11 cellular contexts compared by ENCODE assay signal in the genomic region with DNA sequence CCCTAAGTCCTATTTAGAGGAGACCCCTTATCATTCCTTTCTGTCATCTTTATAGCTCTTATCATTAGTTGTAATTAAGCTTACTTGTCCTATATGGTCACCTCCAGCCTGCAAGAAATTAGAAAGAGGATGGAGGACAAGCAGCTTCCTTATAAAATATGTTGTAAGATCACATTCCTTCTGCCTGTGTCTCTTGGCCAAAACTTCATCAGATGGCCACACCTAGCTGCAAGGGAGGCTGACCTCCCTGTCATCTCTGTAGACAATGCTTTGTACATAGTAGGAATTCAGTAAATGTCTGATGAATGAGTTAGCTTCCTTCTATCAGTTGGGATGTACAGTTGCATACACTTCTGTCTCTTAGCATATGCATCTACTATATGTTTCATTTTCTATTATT. TPM values are rescaled to one million over a fixed set of nuclear protein-coding genes. Genes with fewer than 3 reads are reported as not detected.
A peak's percentile ranks its signal among the peaks of the same experiment; 100 is the strongest.
DNase-seq lines count a peak whose midpoint lies in the region; FAIRE-seq and TF ChIP-seq lines count a peak whose summit lies in the region.
"Had no signal": no experiment of that assay in that cellular context is flagged by ENCODE, and none has a peak within 500 bp of the region (broad histone marks: within the 10 kb centered on the region; RNA-seq: fewer than 3 reads in every experiment).

No MANE protein-coding gene starts in this region.

- H3K4me1 Mint-ChIP-seq in neural crest cell: peaks cover 29% of the 10 kb centered on the region

- H3K4me3 Mint-ChIP-seq in neural crest cell: peak overlapping the region; percentile 91

- no peak overlapping the region for H3K56ac ChIP-seq in H1 (replicated peaks; ENCODE audit: insufficient read length, low read depth, low read length)

- no peak overlapping the region for H3K9ac ChIP-seq in GM23248
- H3K9ac ChIP-seq in OCI-LY3 (ENCODE audit: low read length): no peak overlapping the region
- no peak overlapping the region for H3K9ac ChIP-seq in H1 (replicated peaks in 1 of 4; ENCODE audit: extremely low read depth in 1 of 4, low read depth in 3 of 4, low read length in 3 of 4)

- CTCF ChIA-PET in H1 (lab: Charles Lee; ENCODE audit: partially characterized antibody): interaction anchor here (1.2 kb wide), 1 partner anchor 11 kb away, joined by 3 read pairs; no protein-coding TSS in a partner anchor

- no peak overlapping the region for H4K8ac ChIP-seq in H1 (ENCODE audit: extremely low read depth, insufficient read depth, low read length)

- no peak overlapping the region for H2AFZ ChIP-seq in GM23248
- no peak overlapping the region for H2AFZ ChIP-seq in OCI-LY3 (ENCODE audit: low read depth, low read length)
- no peak overlapping the region for H2AFZ ChIP-seq in H1 (ENCODE audit: low read length)

- no peak overlapping the region for H4K5ac ChIP-seq in H1 (ENCODE audit: insufficient read length, low read depth, low read length)

- no peak for TF ChIP-seq RAD21 in H1 (IDR thresholded peaks at IDR 0.05 in 1 of 2, conservative IDR thresholded peaks at IDR 0.05 in 1 of 2; ENCODE audit: low read depth in 2 of 2, low read length in 2 of 2)

- no peaks in the 10 kb centered on the region for H3K27me3 Mint-ChIP-seq in neural crest cell (ENCODE audit: low read depth)
- H3K27me3 Mint-ChIP-seq: dendritic cell treated with granulocyte-macrophage colony-stimulating factor and Interleukin-4, amounts not matched to agents 40 ng/mL and 50 ng/mL, for 4 days had no signal

- H3K4ac ChIP-seq in H1 (replicated peaks; ENCODE audit: insufficient read length, low read depth, low read length): no peak overlapping the region

- no peak overlapping the region for H3K27ac ChIP-seq in GM23248
- H3K27ac ChIP-seq in OCI-LY3 (ENCODE audit: low read length): no peak overlapping the region
- no peak overlapping the region for H3K27ac ChIP-seq in H1 (ENCODE audit: low read depth, low read length)

- H3K79me2 ChIP-seq in GM23248 (ENCODE audit: insufficient read depth) (peaks cover 39% of the 10 kb centered on the region), OCI-LY3 (ENCODE audit: low read length) (peaks cover 28% of the 10 kb centered on the region), H1 (ENCODE audit: control insufficient read depth in 1 of 2, insufficient read depth in 2 of 2, low read length in 2 of 2) (peaks cover 10 to 29% of the 10 kb centered on the region in 2 experiments)

- no peak for TF ChIP-seq EP300 in H1 (IDR thresholded peaks at IDR 0.05; ENCODE audit: borderline replicate concordance in 1 of 2, low read depth in 2 of 2, low read length in 2 of 2)

- H2BK15ac ChIP-seq in H1 (ENCODE audit: low read length): no peak overlapping the region

- H3K23me2 ChIP-seq in H1 (ENCODE audit: low read depth, low read length): peaks cover 4% of the 10 kb centered on the region

- H3K9me3 ChIP-seq in GM23248 (ENCODE audit: low read depth) (no peaks in the 10 kb centered on the region), OCI-LY3 (ENCODE audit: insufficient read depth, low read length) (0 out of 2 replicates have a peak, but pooled peaks cover 3% of the 10 kb centered on the region), H1 (ENCODE audit: insufficient read depth in 2 of 2, low read depth in 1 of 2, low read length in 1 of 2) (no peaks in the 10 kb centered on the region; a peak in 1 of 4 replicates)

- no peaks in the 10 kb centered on the region; the same call in 1 of the 2 replicates for H4K20me1 ChIP-seq in GM23248 (ENCODE audit: insufficient read depth)
- peaks cover 7% of the 10 kb centered on the region; the same call in 1 of the 2 replicates for H4K20me1 ChIP-seq in OCI-LY3 (ENCODE audit: insufficient read depth, low read length)
- H4K20me1 ChIP-seq in H1 (replicated peaks in 1 of 2; ENCODE audit: control insufficient read depth in 1 of 2, insufficient read depth in 2 of 2, low read length in 2 of 2): peaks cover 3 to 4% of the 10 kb centered on the region in 2 experiments

- no peak overlapping the region for H3K18ac ChIP-seq in H1 (ENCODE audit: extremely low read depth, low read length)

- no peak for FAIRE-seq in H1 (lab: Jason Lieb, UNC)

- H3K27ac Mint-ChIP-seq in neural crest cell (ENCODE audit: unreplicated experiment): no peak overlapping the region

- H3K4me2 ChIP-seq in GM23248 (ENCODE audit: unreplicated experiment) (peak overlapping the region; percentile 91), OCI-LY3 (ENCODE audit: low read length) (0 out of 2 replicates have a peak overlapping the region, but pooled peaks have one; percentile 73), H1 (ENCODE audit: insufficient read depth in 1 of 2, low read depth in 2 of 2, low read length in 2 of 2) (peak overlapping the region; percentile 10 to 94; a peak in 2 of 4 replicates)

- H3K36me3 ChIP-seq in GM23248 (ENCODE audit: low read depth): peaks cover 34% of the 10 kb centered on the region
- peaks cover 21% of the 10 kb centered on the region for H3K36me3 ChIP-seq in OCI-LY3 (replicated peaks; ENCODE audit: low read depth, low read length)
- peaks cover 29 to 54% (median 45%) of the 10 kb centered on the region in 4 experiments for H3K36me3 ChIP-seq in H1 (ENCODE audit: control insufficient read depth in 2 of 4, insufficient read depth in 4 of 4, low read length in 3 of 4)

- H2AK5ac ChIP-seq in H1 (ENCODE audit: low read depth, low read length): no peak overlapping the region

- TF ChIP-seq POLR2A in H1 (IDR thresholded peaks at IDR 0.05; ENCODE audit: control extremely low read depth in 1 of 2, low read depth in 2 of 2, low read length in 2 of 2): no peak

- H2BK20ac ChIP-seq in H1 (ENCODE audit: low read length): no peak overlapping the region

- H2BK12ac ChIP-seq in H1 (ENCODE audit: low read depth, low read length): no peak overlapping the region

- DNase-seq in GM23248: peak; percentile 30
- DNase-seq in H1 (ENCODE audit: low read depth in 1 of 2, low spot score in 2 of 2): no peak
- DNase-seq in neural crest cell (ENCODE audit: low read depth, low spot score): no peak
- DNase-seq in DMS153 (lab: John Stamatoyannopoulos, UW): no peak
- DNase-seq in AG08396 (ENCODE audit: low spot score): no peak
- no peak for DNase-seq in stimulated activated CD4-positive, alpha-beta T cell treated with anti-CD3 and anti-CD28 coated beads, Interleukin-2, amount 100 ng/mL, for 24 hours
- DNase-seq: activated CD4-positive, alpha-beta T cell treated with anti-CD3 and anti-CD28 coated beads for 48 hours; kidney glomerular epithelial cell; stimulated activated naive CD4-positive, alpha-beta T cell had no signal

- TF ChIP-seq CTCF in OCI-LY3 (IDR thresholded peaks at IDR 0.05; ENCODE audit: low read depth, low read length): no peak
- TF ChIP-seq CTCF in H1 (IDR thresholded peaks at IDR 0.05; ENCODE audit: control extremely low read depth in 1 of 3, insufficient read depth in 1 of 3, low read depth in 1 of 3, low read length in 3 of 3): no peak
- TF ChIP-seq CTCF in neural crest cell (conservative IDR thresholded peaks at IDR 0.05): no peak

- H3K27me3 ChIP-seq in GM23248 (replicated peaks; ENCODE audit: insufficient read depth) (no peaks in the 10 kb centered on the region), OCI-LY3 (ENCODE audit: low read depth, low read length) (no peaks in the 10 kb centered on the region), H1 (replicated peaks in 1 of 4; ENCODE audit: control insufficient read depth in 3 of 4, extremely low read depth in 1 of 4, insufficient read depth in 3 of 4, low read length in 3 of 4) (no peaks in the 10 kb centered on the region)

- peaks cover 46% of the 10 kb centered on the region for H3K36me3 Mint-ChIP-seq in neural crest cell (ENCODE audit: low read depth)

- H3K23ac ChIP-seq in H1 (ENCODE audit: insufficient read length): no peak overlapping the region

- H3K4me1 ChIP-seq in GM23248 (ENCODE audit: insufficient read depth): peaks cover 9% of the 10 kb centered on the region; the same call in 1 of the 2 replicates
- H3K4me1 ChIP-seq in OCI-LY3 (ENCODE audit: low read length): peaks cover 14% of the 10 kb centered on the region
- peaks cover 0 to 6% (median 2%) of the 10 kb centered on the region in 4 experiments; a peak in 3 of 7 replicates for H3K4me1 ChIP-seq in H1 (replicated peaks in 1 of 4; ENCODE audit: control insufficient read depth in 3 of 4, insufficient read depth in 4 of 4, low read length in 3 of 4)

- in situ Hi-C loops in GM23248 (cut with MboI): no loop called here

- POLR2A ChIA-PET in H1 (lab: Charles Lee; ENCODE audit: partially characterized antibody): interaction anchor here (0.9 to 1.0 kb wide), 2 partner anchors 32 to 48 kb away, joined by 3 to 4 read pairs; no protein-coding TSS in a partner anchor

- no peak overlapping the region for H2BK120ac ChIP-seq in H1 (replicated peaks; ENCODE audit: low read depth, low read length)

- no peak overlapping the region for H2BK5ac ChIP-seq in H1 (ENCODE audit: low read depth, low read length)

- no peaks in the 10 kb centered on the region for H3K9me2 ChIP-seq in GM23248 (ENCODE audit: insufficient read depth)

- H3K4me3 ChIP-seq in GM23248: peak overlapping the region; percentile 84
- H3K4me3 ChIP-seq in OCI-LY3 (ENCODE audit: low read length): peak overlapping the region; percentile 98; the same call in 1 of the 2 replicates
- peak overlapping the region in 1 of 4 experiments; percentile 85; a peak in 2 of 8 replicates for H3K4me3 ChIP-seq in H1 (ENCODE audit: extremely low read depth in 1 of 4, insufficient read depth in 2 of 4, low read depth in 3 of 4, low read length in 4 of 4)

- H3K9me3 Mint-ChIP-seq in neural crest cell: peaks cover 6% of the 10 kb centered on the region
- H3K9me3 Mint-ChIP-seq: dendritic cell treated with granulocyte-macrophage colony-stimulating factor and Interleukin-4, amounts not matched to agents 40 ng/mL and 50 ng/mL, for 4 days had no signal

- no peak overlapping the region for H3K14ac ChIP-seq in H1 (ENCODE audit: insufficient read length)

- peaks cover 8% of the 10 kb centered on the region for H3K79me1 ChIP-seq in H1 (ENCODE audit: low read depth, low read length)

- peaks cover 9% of the 10 kb centered on the region for H3F3A ChIP-seq in GM23248 (ENCODE audit: insufficient read depth)

- H4K91ac ChIP-seq in H1 (replicated peaks; ENCODE audit: insufficient read length, low read length): no peak overlapping the region

RNA-seq across cellular contexts. Expression of gene TTC19, which starts 1.9 kb away (rescaled TPM):
- total RNA-seq in GM23248 (2014; rRNA removed; shearing (Covaris generic)): 41.7 and 45.3 TPM in 2 replicates
- polyA plus RNA-seq in GM23248 (2016; fragmentation: Nextera tagmentation; extraction: Ambion mirVana): 26.3 and 27.9 TPM in 2 replicates
- 50.7 and 55.0 TPM in 2 replicates for total RNA-seq in H1 (2021; fragmentation: NEBNext Ultra II Directional; extraction: Animal tissue kit (Norgen Biotek cat#: 25700))
- polyA plus RNA-seq in H1 (2011; rRNA removed): 9.9 and 11.8 TPM in 2 replicates
- 14.4 TPM for polyA plus RNA-seq in H1 (2011; cell fraction: cytosol; rRNA removed)
- 27.6 TPM for polyA plus RNA-seq in H1 (2011; cell fraction: nucleus; rRNA removed)
- 36.1 to 48.9 TPM (median 38.4 TPM) in 4 replicates for polyA plus RNA-seq in H1 (2012, experiment 1 of 2)
- polyA plus RNA-seq in H1 (2012, experiment 2 of 2): 9.5 TPM
- 38.5 TPM for polyA plus RNA-seq in H1 (2013, experiment 1 of 2)
- 46.4 TPM for polyA plus RNA-seq in H1 (2013, experiment 2 of 2)
- polyA minus RNA-seq in H1 (2011; rRNA and poly(A)+ RNA removed): 10.6 and 14.9 TPM in 2 replicates
- 28.7 TPM for polyA minus RNA-seq in H1 (2011; cell fraction: cytosol; rRNA and poly(A)+ RNA removed)
- polyA minus RNA-seq in H1 (2011; cell fraction: nucleus; rRNA and poly(A)+ RNA removed): 33.0 TPM
- total RNA-seq in neural crest cell: 40.3 TPM in 2 replicates

RNA-seq across cellular contexts. Expression of gene ZSWIM7, which starts 2.0 kb away (rescaled TPM):
- total RNA-seq in GM23248 (2014; rRNA removed; shearing (Covaris generic)): 12.4 and 13.5 TPM in 2 replicates
- polyA plus RNA-seq in GM23248 (2016; fragmentation: Nextera tagmentation; extraction: Ambion mirVana): 25.8 and 29.1 TPM in 2 replicates
- 39.3 and 39.4 TPM in 2 replicates for total RNA-seq in H1 (2021; fragmentation: NEBNext Ultra II Directional; extraction: Animal tissue kit (Norgen Biotek cat#: 25700))
- polyA plus RNA-seq in H1 (2011; rRNA removed): 39.0 and 57.7 TPM in 2 replicates
- polyA plus RNA-seq in H1 (2011; cell fraction: cytosol; rRNA removed): 56.6 TPM
- polyA plus RNA-seq in H1 (2011; cell fraction: nucleus; rRNA removed): 36.5 TPM
- polyA plus RNA-seq in H1 (2012, experiment 1 of 2): 36.5 to 48.1 TPM (median 44.0 TPM) in 4 replicates
- 15.0 TPM for polyA plus RNA-seq in H1 (2012, experiment 2 of 2)
- polyA plus RNA-seq in H1 (2013, experiment 1 of 2): 27.2 TPM
- 28.8 TPM for polyA plus RNA-seq in H1 (2013, experiment 2 of 2)
- polyA minus RNA-seq in H1 (2011; rRNA and poly(A)+ RNA removed): 24.2 and 26.3 TPM in 2 replicates
- polyA minus RNA-seq in H1 (2011; cell fraction: cytosol; rRNA and poly(A)+ RNA removed): 8.7 TPM
- polyA minus RNA-seq in H1 (2011; cell fraction: nucleus; rRNA and poly(A)+ RNA removed): 8.5 TPM
- 39.0 and 41.9 TPM in 2 replicates for total RNA-seq in neural crest cell

RNA-seq across cellular contexts. Expression of gene ADORA2B, which starts 56.6 kb away (rescaled TPM):
- 13.7 and 20.2 TPM in 2 replicates for total RNA-seq in GM23248 (2014; rRNA removed; shearing (Covaris generic))
- polyA plus RNA-seq in GM23248 (2016; fragmentation: Nextera tagmentation; extraction: Ambion mirVana) (10.3 and 13.1 TPM in 2 replicates), H1 (2011; rRNA removed) (6.9 and 8.2 TPM in 2 replicates)
- total RNA-seq in H1 (2021; fragmentation: NEBNext Ultra II Directional; extraction: Animal tissue kit (Norgen Biotek cat#: 25700)): 2.6 and 3.3 TPM in 2 replicates
- 4.8 TPM for polyA plus RNA-seq in H1 (2011; cell fraction: cytosol; rRNA removed)
- 4.8 TPM for polyA plus RNA-seq in H1 (2011; cell fraction: nucleus; rRNA removed)
- polyA plus RNA-seq in H1 (2012, experiment 1 of 2): 4.1 to 5.4 TPM (median 4.3 TPM) in 4 replicates
- polyA plus RNA-seq in H1 (2012, experiment 2 of 2): 3.7 TPM
- polyA plus RNA-seq in H1 (2013, experiment 1 of 2): 1.9 TPM
- polyA plus RNA-seq in H1 (2013, experiment 2 of 2): 2.3 TPM
- polyA minus RNA-seq in H1 (2011; rRNA and poly(A)+ RNA removed): 6.0 TPM in 2 replicates
- polyA minus RNA-seq in H1 (2011; cell fraction: cytosol; rRNA and poly(A)+ RNA removed): 3.7 TPM
- 7.1 TPM for polyA minus RNA-seq in H1 (2011; cell fraction: nucleus; rRNA and poly(A)+ RNA removed)
- total RNA-seq in neural crest cell: 0.98 and 1.0 TPM in 2 replicates
